1 cellular context compared by ENCODE assay signal in genomic region chr6:9521152-9521530, GRCh38.
TF ChIP-seq lines count a peak whose summit lies in the region.

No MANE protein-coding gene starts in this region.

TF ChIP-seq in IMR-90, 13 proteins besides CTCF, POLR2A, EP300 and RAD21 (continued from another document):
- no peak for TF ChIP-seq CHD1 (IDR thresholded peaks at IDR 0.05; ENCODE audit: low read depth, low read length)
- TF ChIP-seq CEBPB (IDR thresholded peaks at IDR 0.05; ENCODE audit: low read depth, low read length), result no peak
- TF ChIP-seq ELK1 (IDR thresholded peaks at IDR 0.05; ENCODE audit: borderline replicate concordance, low read depth, low read length), result no peak
- no peak for TF ChIP-seq MAZ (IDR thresholded peaks at IDR 0.05; ENCODE audit: borderline replicate concordance, low read depth, low read length)
